ENCODE assay signal across 20 cellular contexts in genomic region chr2:236180501-236180816, GRCh38. TPM values are rescaled to one million over a fixed set of nuclear protein-coding genes. Genes with fewer than 3 reads are reported as not detected.
DNase-seq lines count a peak whose midpoint lies in the region; ATAC-seq, FAIRE-seq and TF ChIP-seq lines count a peak whose summit lies in the region.
"Had no signal": no experiment of that assay in that cellular context is flagged by ENCODE, and none has a peak within 500 bp of the region (broad histone marks: within the 10 kb centered on the region; RNA-seq: fewer than 3 reads in every experiment).

No MANE protein-coding gene starts in this region.

- no peaks in the 10 kb centered on the region for H3K9me3 ChIP-seq in SK-N-SH
- H3K9me3 ChIP-seq in keratinocyte (ENCODE audit: control insufficient read depth, low read depth, low read length): no peaks in the 10 kb centered on the region
- H3K9me3 ChIP-seq: neutrophil had no signal

- no peaks in the 10 kb centered on the region for H3K4me1 Mint-ChIP-seq in activated CD4-positive, alpha-beta T cell treated with anti-CD3 and anti-CD28 coated beads, Interleukin-2, amount 10 ng/mL, durations not matched to agents 24 days and 14 days
- peaks cover 13% of the 10 kb centered on the region for H3K4me1 Mint-ChIP-seq in activated CD4-positive, alpha-beta T cell treated with anti-CD3 and anti-CD28 coated beads for 36 hours
- H3K4me1 Mint-ChIP-seq in stimulated activated naive B cell treated with anti-CD40 and anti-IgM and Interleukin-4, amounts not matched to agents 10 μg/mL and 1 μg/mL and 100 μg/mL, for 72 hours: peaks cover 1 to 8% of the 10 kb centered on the region in 2 donors
- H3K4me1 Mint-ChIP-seq in activated T-cell treated with anti-CD3 and anti-CD28 coated beads, Interleukin-2, amount 50 U/mL, for 72 hours (ENCODE audit: low read depth): no peaks in the 10 kb centered on the region

- POLR2A ChIA-PET in activated CD4-positive, alpha-beta T cell treated with anti-CD3 and anti-CD28 coated beads for 36 hours (lab: Charles Lee): no interaction called here
- POLR2A ChIA-PET in SK-N-SH (lab: Yijun Ruan, JAX): no interaction called here

- H3K9ac ChIP-seq in SK-N-SH: no peak overlapping the region; the same call in 1 of the 2 replicates
- H3K9ac ChIP-seq in keratinocyte (ENCODE audit: control insufficient read depth, extremely low read depth, insufficient read depth, low read length): no peak overlapping the region
- H3K9ac ChIP-seq: BLaER1 had no signal

- H4K20me1 ChIP-seq in SK-N-SH (ENCODE audit: insufficient read depth) (no peaks in the 10 kb centered on the region), keratinocyte (ENCODE audit: control insufficient read depth, extremely low read depth, insufficient read depth, low read length) (no peaks in the 10 kb centered on the region)

- no peaks in the 10 kb centered on the region for H3K9me2 ChIP-seq in SK-N-SH

- no peaks in the 10 kb centered on the region for H3K27me3 ChIP-seq in SK-N-SH (ENCODE audit: insufficient read depth)
- peaks cover 3% of the 10 kb centered on the region for H3K27me3 ChIP-seq in keratinocyte (ENCODE audit: control insufficient read depth, extremely low read depth, insufficient read depth, low read length)
- H3K27me3 ChIP-seq: SJCRH30 had no signal

- no peaks in the 10 kb centered on the region for H3K36me3 Mint-ChIP-seq in activated CD4-positive, alpha-beta T cell treated with anti-CD3 and anti-CD28 coated beads, Interleukin-2, amount 10 ng/mL, durations not matched to agents 24 days and 14 days (ENCODE audit: low read depth)
- no peaks in the 10 kb centered on the region for H3K36me3 Mint-ChIP-seq in activated CD4-positive, alpha-beta T cell treated with anti-CD3 and anti-CD28 coated beads for 36 hours (ENCODE audit: low read depth)
- H3K36me3 Mint-ChIP-seq in stimulated activated naive B cell treated with anti-CD40 and anti-IgM and Interleukin-4, amounts not matched to agents 10 μg/mL and 1 μg/mL and 100 μg/mL, for 72 hours: peaks cover 3% of the 10 kb centered on the region in 2 donors
- H3K36me3 Mint-ChIP-seq in activated T-cell treated with anti-CD3 and anti-CD28 coated beads, Interleukin-2, amount 50 U/mL, for 72 hours (ENCODE audit: insufficient read depth in 2 of 2): peaks cover 0 to 3% of the 10 kb centered on the region in 2 donors
- H3K36me3 Mint-ChIP-seq: activated naive CD4-positive, alpha-beta T cell treated with anti-CD3 and anti-CD28 coated beads, Interleukin-2, amount 50 U/mL, for 24 hours had no signal

- TF ChIP-seq CTCF in SK-N-SH (IDR thresholded peaks at IDR 0.05) (no peak), keratinocyte (optimal IDR thresholded peaks at IDR 0.05 in 1 of 3, IDR thresholded peaks at IDR 0.05 in 1 of 3, conservative IDR thresholded peaks at IDR 0.05 in 1 of 3; ENCODE audit: extremely low read depth in 1 of 3, insufficient read depth in 2 of 3, low read length in 3 of 3) (no peak)

- no peaks in the 10 kb centered on the region for H3K36me3 ChIP-seq in SK-N-SH (replicated peaks in 1 of 2; ENCODE audit: control insufficient read depth in 1 of 2, insufficient read depth in 2 of 2, low read length in 1 of 2)
- no peaks in the 10 kb centered on the region for H3K36me3 ChIP-seq in keratinocyte (ENCODE audit: control insufficient read depth in 2 of 2, extremely low read depth in 1 of 2, insufficient read depth in 2 of 2, low read length in 2 of 2)
- H3K36me3 ChIP-seq: BLaER1, heart right ventricle, left lung, neutrophil had no signal

- H3K4me3 Mint-ChIP-seq in activated CD4-positive, alpha-beta T cell treated with anti-CD3 and anti-CD28 coated beads, Interleukin-2, amount 10 ng/mL, durations not matched to agents 24 days and 14 days: no peak overlapping the region
- no peak overlapping the region for H3K4me3 Mint-ChIP-seq in activated CD4-positive, alpha-beta T cell treated with anti-CD3 and anti-CD28 coated beads for 36 hours
- H3K4me3 Mint-ChIP-seq in stimulated activated naive B cell treated with anti-CD40 and anti-IgM and Interleukin-4, amounts not matched to agents 10 μg/mL and 1 μg/mL and 100 μg/mL, for 72 hours: no peak overlapping the region
- no peak overlapping the region for H3K4me3 Mint-ChIP-seq in activated T-cell treated with anti-CD3 and anti-CD28 coated beads, Interleukin-2, amount 50 U/mL, for 72 hours
- H3K4me3 Mint-ChIP-seq: activated naive CD4-positive, alpha-beta T cell treated with anti-CD3 and anti-CD28 coated beads, Interleukin-2, amount 50 U/mL, for 24 hours had no signal

- H3K27ac ChIP-seq in SK-N-SH (ENCODE audit: low read depth in 2 of 2, low read length in 1 of 2) (peak overlapping the region in 1 of 2 experiments; percentile 58; a peak in 2 of 4 replicates), keratinocyte (ENCODE audit: control insufficient read depth, insufficient read depth, low read length) (peak overlapping the region; percentile 71)
- H3K27ac ChIP-seq: BLaER1, heart right ventricle, left lung, neutrophil, SJCRH30 had no signal

- H3K79me2 ChIP-seq in SK-N-SH (ENCODE audit: insufficient read depth): no peaks in the 10 kb centered on the region
- H3K79me2 ChIP-seq in keratinocyte (ENCODE audit: control insufficient read depth, insufficient read depth, low read length): no peaks in the 10 kb centered on the region

- FAIRE-seq in keratinocyte (lab: Jason Lieb, UNC): no peak
- FAIRE-seq: GM18507 had no signal

- CTCF ChIA-PET in activated CD4-positive, alpha-beta T cell treated with anti-CD3 and anti-CD28 coated beads for 36 hours (lab: Charles Lee): interaction anchor here (0.7 to 5.9 kb wide), 15 partner anchors 9 to 414 kb away, joined by 3 to 35 read pairs (median 4); no protein-coding TSS in a partner anchor
- CTCF ChIA-PET in SK-N-SH (lab: Yijun Ruan, JAX): interaction anchor here (0.6 to 17.1 kb wide), 35 partner anchors 9 to 586 kb away, joined by 3 to 372 read pairs (median 4); partner anchors contain the start of gene GBX2

- no peak for ATAC-seq in activated CD4-positive, alpha-beta T cell treated with anti-CD3 and anti-CD28 coated beads for 36 hours
- no peak for ATAC-seq in stimulated activated naive B cell treated with anti-CD40 and anti-IgM and Interleukin-4, amounts not matched to agents 10 μg/mL and 1 μg/mL and 100 μg/mL, for 72 hours (replicated peaks)
- no peak for ATAC-seq in GM21723 (IDR thresholded peaks at IDR 0.05; ENCODE audit: unreplicated experiment)
- ATAC-seq in activated T-cell treated with anti-CD3 and anti-CD28 coated beads, Interleukin-2, amount 50 U/mL, for 72 hours (replicated peaks in 1 of 2): no peak
- ATAC-seq: effector memory CD8-positive, alpha-beta T cell had no signal

- no peaks in the 10 kb centered on the region for H3K9me1 ChIP-seq in keratinocyte (ENCODE audit: control insufficient read depth, extremely low read depth, insufficient read depth, low read length)

- H2AFZ ChIP-seq in SK-N-SH (ENCODE audit: low read depth) (no peak overlapping the region), keratinocyte (ENCODE audit: control insufficient read depth, low read length) (peak overlapping the region; percentile 21)

- TF ChIP-seq EP300 in SK-N-SH (IDR thresholded peaks at IDR 0.05; ENCODE audit: borderline replicate concordance in 1 of 2, low read depth in 1 of 2, low read length in 1 of 2): no peak

- H3K4me1 ChIP-seq in SK-N-SH (ENCODE audit: control insufficient read depth in 1 of 2, insufficient read depth in 2 of 2, low read depth in 1 of 2, low read length in 1 of 2): peaks cover 0 to 16% of the 10 kb centered on the region in 2 experiments; a peak in 3 of 4 replicates
- peaks cover 23% of the 10 kb centered on the region for H3K4me1 ChIP-seq in keratinocyte (ENCODE audit: control insufficient read depth, extremely low read depth, insufficient read depth, low read length)
- H3K4me1 ChIP-seq: SJCRH30 had no signal

- H3K4me3 ChIP-seq in SK-N-SH (ENCODE audit: low read depth in 2 of 2, low read length in 1 of 2): peak overlapping the region in 1 of 2 experiments; percentile 72; a peak in 2 of 4 replicates
- peak overlapping the region in 1 of 3 experiments; percentile 51 for H3K4me3 ChIP-seq in keratinocyte (ENCODE audit: control insufficient read depth in 2 of 3, extremely low read depth in 1 of 3, insufficient read depth in 2 of 3, low read depth in 1 of 3, low read length in 3 of 3)
- H3K4me3 ChIP-seq: BLaER1, left lung, SJCRH30 had no signal

- H3K27ac Mint-ChIP-seq in activated CD4-positive, alpha-beta T cell treated with anti-CD3 and anti-CD28 coated beads, Interleukin-2, amount 10 ng/mL, durations not matched to agents 24 days and 14 days: peak overlapping the region; percentile 53
- no peak overlapping the region for H3K27ac Mint-ChIP-seq in activated CD4-positive, alpha-beta T cell treated with anti-CD3 and anti-CD28 coated beads for 36 hours
- peak overlapping the region; percentile 73 for H3K27ac Mint-ChIP-seq in stimulated activated naive B cell treated with anti-CD40 and anti-IgM and Interleukin-4, amounts not matched to agents 10 μg/mL and 1 μg/mL and 100 μg/mL, for 72 hours
- H3K27ac Mint-ChIP-seq in activated T-cell treated with anti-CD3 and anti-CD28 coated beads, Interleukin-2, amount 50 U/mL, for 72 hours: no peak overlapping the region
- H3K27ac Mint-ChIP-seq: activated naive CD4-positive, alpha-beta T cell treated with anti-CD3 and anti-CD28 coated beads, Interleukin-2, amount 50 U/mL, for 24 hours; effector memory CD8-positive, alpha-beta T cell had no signal

- intact Hi-C loops in activated CD4-positive, alpha-beta T cell treated with anti-CD3 and anti-CD28 coated beads, Interleukin-2, amount 10 ng/mL, durations not matched to agents 24 days and 14 days (cut with micrococcal nuclease): loop anchor here (1.0 kb wide), 1 partner anchor 9 kb away; no protein-coding TSS in a partner anchor
- intact Hi-C loops in activated CD4-positive, alpha-beta T cell treated with anti-CD3 and anti-CD28 coated beads for 36 hours (cut with DNase I, micrococcal nuclease): loop anchor here (1.0 to 2.0 kb wide), 3 partner anchors 16 to 414 kb away; no protein-coding TSS in a partner anchor

- no peak for TF ChIP-seq RAD21 in SK-N-SH (IDR thresholded peaks at IDR 0.05; ENCODE audit: low read length)

- H3K4me2 ChIP-seq in SK-N-SH (peak overlapping the region; percentile 92), keratinocyte (ENCODE audit: control insufficient read depth, extremely low read depth, insufficient read depth, low read depth, low read length) (peak overlapping the region; percentile 85)
- H3K4me2 ChIP-seq: BLaER1 had no signal

- WGBS in SK-N-SH (ENCODE audit: low lambda C conversion rate): 3% methylated on average over 4 of the region's 4 CpGs

- peaks cover 29% of the 10 kb centered on the region for H3F3A ChIP-seq in SK-N-SH (replicated peaks; ENCODE audit: insufficient read depth)

- H3K9me3 Mint-ChIP-seq in activated CD4-positive, alpha-beta T cell treated with anti-CD3 and anti-CD28 coated beads, Interleukin-2, amount 10 ng/mL, durations not matched to agents 24 days and 14 days: no peaks in the 10 kb centered on the region
- H3K9me3 Mint-ChIP-seq in activated CD4-positive, alpha-beta T cell treated with anti-CD3 and anti-CD28 coated beads for 36 hours (ENCODE audit: low read depth): peaks cover 2% of the 10 kb centered on the region
- peaks cover 3 to 6% of the 10 kb centered on the region in 2 donors for H3K9me3 Mint-ChIP-seq in stimulated activated naive B cell treated with anti-CD40 and anti-IgM and Interleukin-4, amounts not matched to agents 10 μg/mL and 1 μg/mL and 100 μg/mL, for 72 hours
- no peaks in the 10 kb centered on the region for H3K9me3 Mint-ChIP-seq in activated T-cell treated with anti-CD3 and anti-CD28 coated beads, Interleukin-2, amount 50 U/mL, for 72 hours
- H3K9me3 Mint-ChIP-seq: effector memory CD8-positive, alpha-beta T cell had no signal

- no peak for DNase-seq in activated CD4-positive, alpha-beta T cell treated with anti-CD3 and anti-CD28 coated beads, Interleukin-2, amount 10 ng/mL, durations not matched to agents 24 days and 14 days
- no peak for DNase-seq in activated CD4-positive, alpha-beta T cell treated with anti-CD3 and anti-CD28 coated beads for 36 hours
- DNase-seq in SK-N-SH (no peak), keratinocyte (ENCODE audit: low read depth, low spot score) (no peak), NCI-H1417 treated with DMSO at 0.1 percent for 48 hours (lab: John Stamatoyannopoulos, UW) (no peak)
- no peak for DNase-seq in stimulated activated naive B cell treated with anti-CD40 and anti-IgM and Interleukin-4, amounts not matched to agents 10 μg/mL and 1 μg/mL and 100 μg/mL, for 72 hours
- no peak for DNase-seq in activated T-cell treated with anti-CD3 and anti-CD28 coated beads, Interleukin-2, amount 50 U/mL, for 72 hours
- DNase-seq: activated CD8-positive, alpha-beta memory T cell treated with anti-CD3 and anti-CD28 coated beads for 24 hours; left lung had no signal

- peaks cover 46% of the 10 kb centered on the region for H3K27me3 Mint-ChIP-seq in activated CD4-positive, alpha-beta T cell treated with anti-CD3 and anti-CD28 coated beads, Interleukin-2, amount 10 ng/mL, durations not matched to agents 24 days and 14 days
- peaks cover 58% of the 10 kb centered on the region for H3K27me3 Mint-ChIP-seq in activated CD4-positive, alpha-beta T cell treated with anti-CD3 and anti-CD28 coated beads for 36 hours
- peaks cover 68 to 95% of the 10 kb centered on the region in 2 donors for H3K27me3 Mint-ChIP-seq in stimulated activated naive B cell treated with anti-CD40 and anti-IgM and Interleukin-4, amounts not matched to agents 10 μg/mL and 1 μg/mL and 100 μg/mL, for 72 hours
- H3K27me3 Mint-ChIP-seq in activated T-cell treated with anti-CD3 and anti-CD28 coated beads, Interleukin-2, amount 50 U/mL, for 72 hours (ENCODE audit: low read depth): peaks cover 69% of the 10 kb centered on the region

- dilution Hi-C loops in keratinocyte (cut with MboI; ENCODE audit: extremely low pct_ligation_motif_present, low sequenced_read_pairs): no loop called here

RNA-seq across cellular contexts. Expression of gene GBX2, which starts 12.3 kb away (rescaled TPM):
- not detected in 2 replicates for total RNA-seq in activated CD4-positive, alpha-beta T cell treated with anti-CD3 and anti-CD28 coated beads, Interleukin-2, amount 10 ng/mL, durations not matched to agents 24 days and 14 days
- total RNA-seq in activated CD4-positive, alpha-beta T cell treated with anti-CD3 and anti-CD28 coated beads for 36 hours: not detected
- polyA plus RNA-seq in SK-N-SH (2012; rRNA removed) (0.03 and 0.16 TPM in 2 replicates), keratinocyte (0.13 to 0.69 TPM (median 0.17 TPM) in 3 replicates)
- 0.08 and 0.14 TPM in 2 replicates for polyA plus RNA-seq in SK-N-SH (2012; cell fraction: cytosol; rRNA removed)
- polyA plus RNA-seq in SK-N-SH (2012; cell fraction: nucleus; rRNA removed): 0.14 and 0.33 TPM in 2 replicates
- not detected for polyA plus RNA-seq in keratinocyte (2011; ENCODE audit: low read depth)
- 0.07 and 0.23 TPM in 2 replicates for polyA plus RNA-seq in keratinocyte (2011; cell fraction: cytosol; rRNA removed)
- 0.15 and 0.24 TPM in 2 replicates for polyA plus RNA-seq in keratinocyte (2011; cell fraction: nucleus; rRNA removed)
- 0.13 and 0.84 TPM in 2 replicates for polyA plus RNA-seq in keratinocyte (2012; ENCODE audit: low replicate concordance)
- 0.32 TPM in 1 of 3 replicates, not detected in the others for polyA minus RNA-seq in keratinocyte
- polyA minus RNA-seq in keratinocyte (2011; cell fraction: cytosol; rRNA and poly(A)+ RNA removed): not detected
- not detected in 2 replicates for polyA minus RNA-seq in keratinocyte (2011; cell fraction: nucleus; rRNA and poly(A)+ RNA removed)
- not detected for total RNA-seq in activated T-cell treated with anti-CD3 and anti-CD28 coated beads, Interleukin-2, amount 50 U/mL, for 72 hours
- total RNA-seq: left lung, mucosa of gallbladder, subcutaneous adipose tissue, urinary bladder had no signal
- polyA plus RNA-seq: urinary bladder had no signal

Comparison
In these comparisons a context has a peak if more than half of its experiments do, and no peak if none do; other contexts are left out.
1. H3K27ac Mint-ChIP-seq: peak in activated CD4-positive, alpha-beta T cell treated with anti-CD3 and anti-CD28 coated beads, Interleukin-2, amount 10 ng/mL, durations not matched to agents 24 days and 14 days (single experiment) and stimulated activated naive B cell treated with anti-CD40 and anti-IgM and Interleukin-4, amounts not matched to agents 10 μg/mL and 1 μg/mL and 100 μg/mL, for 72 hours (single experiment); none in activated CD4-positive, alpha-beta T cell treated with anti-CD3 and anti-CD28 coated beads for 36 hours (single experiment) and activated T-cell treated with anti-CD3 and anti-CD28 coated beads, Interleukin-2, amount 50 U/mL, for 72 hours (single experiment).